In the genomic region with DNA sequence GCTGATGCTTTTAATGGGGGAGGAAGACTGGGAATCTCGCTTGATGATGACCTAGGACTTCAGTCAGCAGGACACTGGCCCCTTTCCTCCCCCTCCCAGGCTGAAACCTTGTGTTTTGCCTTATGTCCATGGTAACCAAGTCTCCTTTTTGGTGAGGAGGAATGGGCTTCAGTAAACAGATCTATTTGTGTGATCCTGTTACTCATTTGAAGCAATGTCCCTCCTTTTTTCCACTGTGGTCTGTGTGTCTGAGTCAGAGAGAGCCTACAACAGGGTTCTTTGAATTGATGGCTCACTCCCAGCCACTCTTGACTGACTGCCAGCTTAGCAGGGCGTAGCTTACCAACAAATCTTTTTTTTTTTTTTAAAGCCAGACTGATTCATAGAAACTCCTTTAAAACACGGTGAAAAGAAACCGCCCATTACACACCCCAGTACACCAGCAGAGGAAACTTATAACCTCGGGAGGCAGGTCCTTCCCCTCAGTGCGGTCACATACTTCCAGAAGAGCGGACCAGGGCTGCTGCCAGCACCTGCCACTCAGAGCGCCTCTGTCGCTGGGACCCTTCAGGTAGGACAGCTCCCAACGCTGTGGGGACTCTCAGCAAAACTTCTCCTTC, we compare ENCODE assay signal across 8 cellular contexts. TPM values are rescaled to one million over a fixed set of nuclear protein-coding genes. Genes with fewer than 3 reads are reported as not detected.
DNase-seq lines count a peak whose midpoint lies in the region; ATAC-seq and TF ChIP-seq lines count a peak whose summit lies in the region.

A gene with protein sequence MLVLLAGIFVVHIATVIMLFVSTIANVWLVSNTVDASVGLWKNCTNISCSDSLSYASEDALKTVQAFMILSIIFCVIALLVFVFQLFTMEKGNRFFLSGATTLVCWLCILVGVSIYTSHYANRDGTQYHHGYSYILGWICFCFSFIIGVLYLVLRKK (plus strand): TSS at position 425 of the 620 bp plus-strand sequence. CDS start 14,785 bp downstream, outside the sequence.

- peaks cover 2% of the 10 kb centered on the region for H3K79me2 ChIP-seq in trophoblast cell (ENCODE audit: control insufficient read depth, insufficient read depth, low read length, poor library complexity)

- peaks cover 40% of the 10 kb centered on the region for H3K4me1 ChIP-seq in foreskin keratinocyte
- peaks cover 23 to 31% of the 10 kb centered on the region in 2 experiments for H3K4me1 ChIP-seq in trophoblast cell (ENCODE audit: control insufficient read depth in 1 of 2, insufficient read depth in 2 of 2, low read length in 2 of 2)
- H3K4me1 ChIP-seq in thyroid gland = peaks cover 61 to 62% of the 10 kb centered on the region in 2 donors

- H2AK5ac ChIP-seq in trophoblast cell (ENCODE audit: low read length) = peak within 1 kb of the TSS; percentile 80

- H3K23ac ChIP-seq in trophoblast cell (ENCODE audit: low read length) = no peak within 1 kb of the TSS

- peak within 1 kb of the TSS; percentile 96 for H2BK12ac ChIP-seq in trophoblast cell (ENCODE audit: low read length)

- TF ChIP-seq CTCF in foreskin keratinocyte (conservative IDR thresholded peaks at IDR 0.05) = no peak
- peak in 1 of 6 experiments; percentile 19 for TF ChIP-seq CTCF in thyroid gland (IDR thresholded peaks at IDR 0.05)

- no peak within 1 kb of the TSS for H3K14ac ChIP-seq in trophoblast cell (ENCODE audit: low read length)

- H4K8ac ChIP-seq in trophoblast cell (ENCODE audit: low read depth, low read length) = peak within 1 kb of the TSS; percentile 22

- peak; percentile 84 for ATAC-seq in HG03103 (IDR thresholded peaks at IDR 0.05; ENCODE audit: low read depth, unreplicated experiment)
- ATAC-seq in foreskin keratinocyte = peak; percentile 73

- TF ChIP-seq POLR2A in thyroid gland (IDR thresholded peaks at IDR 0.05) = peak; percentile 87 to 98

- WGBS in trophoblast cell (ENCODE audit: extremely low coverage, insufficient coverage, insufficient read length) = no CpG with 5 or more reads among the region's 10 CpGs
- 6 to 7% methylated on average over 10 of the region's 10 CpGs for WGBS in thyroid gland, 2 donors

- H4K91ac ChIP-seq in trophoblast cell (ENCODE audit: low read depth, low read length) = peak within 1 kb of the TSS; percentile 68

- H2BK120ac ChIP-seq in trophoblast cell (ENCODE audit: insufficient read depth, low read length, poor library complexity) = peak within 1 kb of the TSS; percentile 56

- peak within 1 kb of the TSS; percentile 35 for H3K4me2 ChIP-seq in trophoblast cell (ENCODE audit: low read length)

- no peak within 1 kb of the TSS for H2AFZ ChIP-seq in trophoblast cell (ENCODE audit: insufficient read depth, low read length, poor library complexity)

- H3K79me1 ChIP-seq in trophoblast cell (ENCODE audit: low read length) = peaks cover 12% of the 10 kb centered on the region

- peak within 1 kb of the TSS; percentile 99 for H3K27ac ChIP-seq in foreskin keratinocyte
- H3K27ac ChIP-seq in trophoblast cell (ENCODE audit: low read depth, low read length) = peak within 1 kb of the TSS; percentile 80
- peak within 1 kb of the TSS; percentile 90 to 95 (median 91) for H3K27ac ChIP-seq in thyroid gland

- H3K36me3 ChIP-seq in trophoblast cell (ENCODE audit: control insufficient read depth in 1 of 2, insufficient read depth in 2 of 2, low read length in 2 of 2) (no peaks in the 10 kb centered on the region), thyroid gland (no peaks in the 10 kb centered on the region)

- intact Hi-C loops in thyroid gland (cut with DNase I) = no loop called here

- H3K9me3 ChIP-seq in trophoblast cell (ENCODE audit: insufficient read depth, low read depth, low read length) (no peaks in the 10 kb centered on the region), thyroid gland (no peaks in the 10 kb centered on the region)

- H2BK5ac ChIP-seq in trophoblast cell (ENCODE audit: low read depth, low read length, poor library complexity) = peak within 1 kb of the TSS; percentile 62

- no peak within 1 kb of the TSS for H4K12ac ChIP-seq in trophoblast cell (ENCODE audit: low read depth, low read length)

- H3K4ac ChIP-seq in trophoblast cell (ENCODE audit: low read depth, low read length) = no peak within 1 kb of the TSS

- H3K9ac ChIP-seq in trophoblast cell (ENCODE audit: low read length) = no peak within 1 kb of the TSS

- no peaks in the 10 kb centered on the region for H3K27me3 ChIP-seq in foreskin keratinocyte
- H3K27me3 ChIP-seq in trophoblast cell (ENCODE audit: insufficient read depth, low read length) = no peaks in the 10 kb centered on the region
- H3K27me3 ChIP-seq in thyroid gland = no peaks in the 10 kb centered on the region

- no peak within 1 kb of the TSS for H3K4me3 ChIP-seq in trophoblast cell (ENCODE audit: low read depth, low read length)
- peak within 1 kb of the TSS; percentile 10 to 50 (median 50) for H3K4me3 ChIP-seq in thyroid gland (replicated peaks in 1 of 3)

- peak within 1 kb of the TSS; percentile 47 for H3K18ac ChIP-seq in trophoblast cell (ENCODE audit: low read length)

- DNase-seq in activated gamma-delta T cell treated with Interleukin-2 at 50 U/mL for 16 hours (peak; percentile 70), activated gamma-delta T cell (lab: John Stamatoyannopoulos, UW) (no peak), SIG-M5 treated with dmso at 0.1 percent for 504 hours (lab: John Stamatoyannopoulos, UW; ENCODE audit: unreplicated experiment) (peak; percentile 35), foreskin keratinocyte (peak; percentile 98 to 99), trophoblast cell (peak in 1 of 2 donors; percentile 53), thyroid gland (peak; percentile 98)
- DNase-seq in activated naive CD4-positive, alpha-beta T cell treated with Interleukin-2 at 50 U/mL for 16 hours = peak; percentile 82

RNA-seq across cellular contexts. Expression of the gene that starts here (rescaled TPM):
- 174 and 217 TPM in 2 replicates for total RNA-seq in foreskin keratinocyte
- 230 and 288 TPM in 2 replicates for polyA plus RNA-seq in foreskin keratinocyte
- polyA plus RNA-seq in trophoblast cell (2013) = 10.1 and 10.7 TPM in 2 replicates
- total RNA-seq in thyroid gland = 100 to 1,000 TPM; 459 to 634 (median 503) TPM
